ENCODE assay signal across 1 cellular context in genomic region chr14:74804219-74804825, GRCh38.
TF ChIP-seq lines count a peak whose summit lies in the region.

No MANE protein-coding gene starts in this region.

TF ChIP-seq in H1, 55 proteins besides CTCF, POLR2A, EP300 and RAD21 (continued from another document):
- TF ChIP-seq CREB1 (IDR thresholded peaks at IDR 0.05) (no peak), CEBPB (IDR thresholded peaks at IDR 0.05; ENCODE audit: low read depth, low read length) (no peak), PHF8 (conservative IDR thresholded peaks at IDR 0.05; ENCODE audit: low read depth, low read length) (no peak), TCF12 (IDR thresholded peaks at IDR 0.05; ENCODE audit: low read depth, low read length) (no peak), SUZ12 (IDR thresholded peaks at IDR 0.05; ENCODE audit: low read length) (no peak), CTBP2 (IDR thresholded peaks at IDR 0.05; ENCODE audit: borderline replicate concordance, insufficient read depth, insufficient read length, low read length) (no peak), RFX5 (IDR thresholded peaks at IDR 0.05; ENCODE audit: borderline replicate concordance, low read depth, low read length) (no peak)
- TF ChIP-seq, protein P1, sequence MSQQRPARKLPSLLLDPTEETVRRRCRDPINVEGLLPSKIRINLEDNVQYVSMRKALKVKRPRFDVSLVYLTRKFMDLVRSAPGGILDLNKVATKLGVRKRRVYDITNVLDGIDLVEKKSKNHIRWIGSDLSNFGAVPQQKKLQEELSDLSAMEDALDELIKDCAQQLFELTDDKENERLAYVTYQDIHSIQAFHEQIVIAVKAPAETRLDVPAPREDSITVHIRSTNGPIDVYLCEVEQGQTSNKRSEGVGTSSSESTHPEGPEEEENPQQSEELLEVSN (IDR thresholded peaks at IDR 0.05): no peak
